Comparison of ENCODE assay signal across 16 cellular contexts in genomic region chr20:38867062-38867359, GRCh38. TPM values are rescaled to one million over a fixed set of nuclear protein-coding genes. Genes with fewer than 3 reads are reported as not detected.
DNase-seq lines count a peak whose midpoint lies in the region; ATAC-seq and FAIRE-seq lines count a peak whose summit lies in the region.
"Had no signal": no experiment of that assay in that cellular context is flagged by ENCODE, and none has a peak within 500 bp of the region (broad histone marks: within the 10 kb centered on the region; RNA-seq: fewer than 3 reads in every experiment).

No MANE protein-coding gene starts in this region.

- H3K27ac Mint-ChIP-seq in activated naive CD8-positive, alpha-beta T cell treated with anti-CD3 and anti-CD28 coated beads, Interleukin-2, amount 50 U/mL, for 24 hours = peak overlapping the region; percentile 47
- H3K27ac Mint-ChIP-seq in activated naive CD8-positive, alpha-beta T cell treated with anti-CD3 and anti-CD28 coated beads for 36 hours = no peak overlapping the region
- peak overlapping the region; percentile 46 to 93 (median 86) for H3K27ac Mint-ChIP-seq in immature natural killer cell
- H3K27ac Mint-ChIP-seq in stimulated activated naive B cell treated with anti-CD40 and anti-IgM and Interleukin-4, amounts not matched to agents 10 μg/mL and 1 μg/mL and 100 μg/mL, for 72 hours = peak overlapping the region; percentile 72
- H3K27ac Mint-ChIP-seq: H9 had no signal

- DNase-seq in activated naive CD8-positive, alpha-beta T cell treated with anti-CD3 and anti-CD28 coated beads, Interleukin-2, amount 50 U/mL, for 24 hours = no peak
- no peak for DNase-seq in activated naive CD8-positive, alpha-beta T cell treated with anti-CD3 and anti-CD28 coated beads for 36 hours
- DNase-seq in HTR-8/SVneo (ENCODE audit: insufficient read length, low spot score) (no peak), immature natural killer cell (no peak), cortex of kidney (lab: John Stamatoyannopoulos, UW) (no peak)
- no peak for DNase-seq in stimulated activated naive B cell treated with anti-CD40 and anti-IgM and Interleukin-4, amounts not matched to agents 10 μg/mL and 1 μg/mL and 100 μg/mL, for 72 hours
- DNase-seq: ACHN, H9, IMR-90, NCI-H1417, NCI-H2029, NCI-H2171 treated with DMSO at 0.1 percent for 48 hours, NCI-H774, Peyer's patch, Right ventricle myocardium superior had no signal

- H3K9me3 Mint-ChIP-seq in activated naive CD8-positive, alpha-beta T cell treated with anti-CD3 and anti-CD28 coated beads, Interleukin-2, amount 50 U/mL, for 24 hours = no peaks in the 10 kb centered on the region
- no peaks in the 10 kb centered on the region for H3K9me3 Mint-ChIP-seq in activated naive CD8-positive, alpha-beta T cell treated with anti-CD3 and anti-CD28 coated beads for 36 hours
- no peaks in the 10 kb centered on the region for H3K9me3 Mint-ChIP-seq in immature natural killer cell
- H3K9me3 Mint-ChIP-seq in stimulated activated naive B cell treated with anti-CD40 and anti-IgM and Interleukin-4, amounts not matched to agents 10 μg/mL and 1 μg/mL and 100 μg/mL, for 72 hours = no peaks in the 10 kb centered on the region
- H3K9me3 Mint-ChIP-seq: H9 had no signal

- peak; percentile 64 for FAIRE-seq in HTR-8/SVneo (lab: Jason Lieb, UNC)

- H3K27me3 Mint-ChIP-seq in activated naive CD8-positive, alpha-beta T cell treated with anti-CD3 and anti-CD28 coated beads, Interleukin-2, amount 50 U/mL, for 24 hours = no peaks in the 10 kb centered on the region
- no peaks in the 10 kb centered on the region for H3K27me3 Mint-ChIP-seq in activated naive CD8-positive, alpha-beta T cell treated with anti-CD3 and anti-CD28 coated beads for 36 hours
- peaks cover 5 to 8% (median 7%) of the 10 kb centered on the region in 3 donors for H3K27me3 Mint-ChIP-seq in immature natural killer cell (ENCODE audit: low read depth in 3 of 3)
- no peaks in the 10 kb centered on the region for H3K27me3 Mint-ChIP-seq in stimulated activated naive B cell treated with anti-CD40 and anti-IgM and Interleukin-4, amounts not matched to agents 10 μg/mL and 1 μg/mL and 100 μg/mL, for 72 hours

- ATAC-seq in activated naive CD8-positive, alpha-beta T cell treated with anti-CD3 and anti-CD28 coated beads, Interleukin-2, amount 50 U/mL, for 24 hours = no peak
- ATAC-seq in stimulated activated naive B cell treated with anti-CD40 and anti-IgM and Interleukin-4, amounts not matched to agents 10 μg/mL and 1 μg/mL and 100 μg/mL, for 72 hours (replicated peaks) = no peak
- no peak for ATAC-seq in GM18870 (IDR thresholded peaks at IDR 0.05; ENCODE audit: unreplicated experiment)

- peaks cover 30% of the 10 kb centered on the region for H3K36me3 Mint-ChIP-seq in activated naive CD8-positive, alpha-beta T cell treated with anti-CD3 and anti-CD28 coated beads, Interleukin-2, amount 50 U/mL, for 24 hours (ENCODE audit: low read depth)
- H3K36me3 Mint-ChIP-seq in activated naive CD8-positive, alpha-beta T cell treated with anti-CD3 and anti-CD28 coated beads for 36 hours = peaks cover 14% of the 10 kb centered on the region
- H3K36me3 Mint-ChIP-seq in immature natural killer cell = no peaks in the 10 kb centered on the region
- peaks cover 28 to 42% of the 10 kb centered on the region in 2 donors for H3K36me3 Mint-ChIP-seq in stimulated activated naive B cell treated with anti-CD40 and anti-IgM and Interleukin-4, amounts not matched to agents 10 μg/mL and 1 μg/mL and 100 μg/mL, for 72 hours

- H3K4me3 Mint-ChIP-seq in activated naive CD8-positive, alpha-beta T cell treated with anti-CD3 and anti-CD28 coated beads, Interleukin-2, amount 50 U/mL, for 24 hours = no peak overlapping the region
- H3K4me3 Mint-ChIP-seq in activated naive CD8-positive, alpha-beta T cell treated with anti-CD3 and anti-CD28 coated beads for 36 hours = no peak overlapping the region
- H3K4me3 Mint-ChIP-seq in immature natural killer cell = peak overlapping the region in 2 of 5 donors; percentile 15 to 36
- H3K4me3 Mint-ChIP-seq in stimulated activated naive B cell treated with anti-CD40 and anti-IgM and Interleukin-4, amounts not matched to agents 10 μg/mL and 1 μg/mL and 100 μg/mL, for 72 hours = no peak overlapping the region
- H3K4me3 Mint-ChIP-seq: H9 had no signal

- H3K4me1 Mint-ChIP-seq in activated naive CD8-positive, alpha-beta T cell treated with anti-CD3 and anti-CD28 coated beads, Interleukin-2, amount 50 U/mL, for 24 hours = peaks cover 75% of the 10 kb centered on the region
- peaks cover 50% of the 10 kb centered on the region for H3K4me1 Mint-ChIP-seq in activated naive CD8-positive, alpha-beta T cell treated with anti-CD3 and anti-CD28 coated beads for 36 hours
- H3K4me1 Mint-ChIP-seq in immature natural killer cell = peaks cover 74 to 83% of the 10 kb centered on the region in 2 donors
- peaks cover 56 to 84% of the 10 kb centered on the region in 2 donors for H3K4me1 Mint-ChIP-seq in stimulated activated naive B cell treated with anti-CD40 and anti-IgM and Interleukin-4, amounts not matched to agents 10 μg/mL and 1 μg/mL and 100 μg/mL, for 72 hours

RNA-seq across cellular contexts. Expression of gene FAM83D, which starts 59.2 kb away (rescaled TPM):
- total RNA-seq in activated naive CD8-positive, alpha-beta T cell treated with anti-CD3 and anti-CD28 coated beads for 36 hours = 10 to 100 TPM; 11.8 to 14.2 TPM
- polyA plus RNA-seq in immature natural killer cell = under 1 TPM in 2 of 3 donors, not detected in 1; 0.25 to 0.58 TPM
